ENCODE assay signal across 1 cellular context in genomic region chr20:41575412-41575811, GRCh38.
TF ChIP-seq lines count a peak whose summit lies in the region.

No MANE protein-coding gene starts in this region.

TF ChIP-seq in WTC11, 78 proteins besides CTCF, POLR2A, EP300 and RAD21 (continued from another document):
- TF ChIP-seq ERG (CRISPR knock-in tag; IDR thresholded peaks at IDR 0.05), result no peak
- no peak for TF ChIP-seq E2F5 (CRISPR knock-in tag; IDR thresholded peaks at IDR 0.05)
- TF ChIP-seq OVOL2 (CRISPR knock-in tag; IDR thresholded peaks at IDR 0.05; ENCODE audit: borderline replicate concordance), result no peak
- TF ChIP-seq ZNF425 (CRISPR knock-in tag; conservative IDR thresholded peaks at IDR 0.05), result no peak
- TF ChIP-seq ZBTB21 (CRISPR knock-in tag; IDR thresholded peaks at IDR 0.05; ENCODE audit: borderline replicate concordance), result no peak
- no peak for TF ChIP-seq ZNF263 (CRISPR knock-in tag; IDR thresholded peaks at IDR 0.05; ENCODE audit: low read depth)
- no peak for TF ChIP-seq NFYB (CRISPR knock-in tag; conservative IDR thresholded peaks at IDR 0.05; ENCODE audit: low read depth)
- TF ChIP-seq RELA (CRISPR knock-in tag; IDR thresholded peaks at IDR 0.05; ENCODE audit: borderline replicate concordance), result no peak
- TF ChIP-seq ETV6 (CRISPR knock-in tag; IDR thresholded peaks at IDR 0.05), result no peak
- no peak for TF ChIP-seq ATF2 (CRISPR knock-in tag; IDR thresholded peaks at IDR 0.05; ENCODE audit: borderline replicate concordance, low read depth)
TF ChIP-seq in WTC11: peak in this region for 0.
